ENCODE assay signal across 22 cellular contexts in genomic region chr2:231250698-231251097, GRCh38.
"Had no signal": no experiment of that assay in that cellular context is flagged by ENCODE, and none has a peak within 500 bp of the region (broad histone marks: within the 10 kb centered on the region; RNA-seq: fewer than 3 reads in every experiment).

No MANE protein-coding gene starts in this region.

- H3K9me3 ChIP-seq: gastrocnemius medialis, lower lobe of right lung, prostate gland, right atrium auricular region, sigmoid colon, thoracic aorta, tibial nerve, upper lobe of left lung had no signal

- H3K4me3 Mint-ChIP-seq: endodermal cell; natural killer cell; stimulated activated effector memory CD8-positive, alpha-beta T cell treated with anti-CD3 and anti-CD28 coated beads, Interleukin-12 subunit alpha, Interleukin-12 subunit beta, amount 100 ng/mL, for 72 hours; stimulated activated naive CD8-positive, alpha-beta T cell treated with anti-CD3 and anti-CD28 coated beads, Interleukin-15, Interleukin-2, amounts not matched to agents 100 ng/mL and 50 ng/mL, for 24 hours had no signal

- H3K27me3 Mint-ChIP-seq: stimulated activated naive CD8-positive, alpha-beta T cell treated with anti-CD3 and anti-CD28 coated beads, Interleukin-15, Interleukin-2, amounts not matched to agents 100 ng/mL and 50 ng/mL, for 24 hours had no signal

- H3K4me1 Mint-ChIP-seq: endodermal cell; natural killer cell; stimulated activated effector memory CD8-positive, alpha-beta T cell treated with anti-CD3 and anti-CD28 coated beads, Interleukin-12 subunit alpha, Interleukin-12 subunit beta, amount 100 ng/mL, for 72 hours had no signal

- H3K4me1 ChIP-seq: gastrocnemius medialis, parathyroid adenoma, prostate gland, right atrium auricular region had no signal

- H3K36me3 ChIP-seq: gastrocnemius medialis, lower lobe of right lung, prostate gland, right atrium auricular region, upper lobe of left lung had no signal

- H3K27me3 ChIP-seq: gastrocnemius medialis, right atrium auricular region, sigmoid colon, tibial nerve, upper lobe of left lung had no signal

- DNase-seq: effector CD8-positive, alpha-beta T cell; endodermal cell; gastrocnemius medialis; left ventricle myocardium superior; lower lobe of right lung; natural killer cell; occipital lobe; sigmoid colon; stimulated activated CD4-positive, alpha-beta T cell treated with anti-CD3 and anti-CD28 coated beads, Interleukin-2, amount 100 ng/mL, for 24 hours; stimulated activated CD4-positive, alpha-beta T cell treated with anti-CD3 and anti-CD28 coated beads, Interleukin-4, amount 100 ng/mL, for 24 hours; upper lobe of left lung had no signal

- H3K27ac ChIP-seq: epithelial cell of prostate, gastrocnemius medialis, lower lobe of right lung, parathyroid adenoma, prostate gland, right atrium auricular region, sigmoid colon, thoracic aorta, tibial nerve had no signal

- H3K27ac Mint-ChIP-seq: natural killer cell; stimulated activated effector memory CD8-positive, alpha-beta T cell treated with anti-CD3 and anti-CD28 coated beads, Interleukin-12 subunit alpha, Interleukin-12 subunit beta, amount 100 ng/mL, for 72 hours; stimulated activated naive CD8-positive, alpha-beta T cell treated with anti-CD3 and anti-CD28 coated beads, Interleukin-15, Interleukin-2, amounts not matched to agents 100 ng/mL and 50 ng/mL, for 24 hours had no signal

- FAIRE-seq: colon, urothelium cell line had no signal

- H3K36me3 Mint-ChIP-seq: natural killer cell; stimulated activated effector memory CD8-positive, alpha-beta T cell treated with anti-CD3 and anti-CD28 coated beads, Interleukin-12 subunit alpha, Interleukin-12 subunit beta, amount 100 ng/mL, for 72 hours had no signal

- H3K4me3 ChIP-seq: gastrocnemius medialis, lower lobe of right lung, prostate gland, right atrium auricular region, sigmoid colon, thoracic aorta, tibial nerve, upper lobe of left lung had no signal

- H3K9me3 Mint-ChIP-seq: natural killer cell; stimulated activated effector memory CD8-positive, alpha-beta T cell treated with anti-CD3 and anti-CD28 coated beads, Interleukin-12 subunit alpha, Interleukin-12 subunit beta, amount 100 ng/mL, for 72 hours; stimulated activated naive CD8-positive, alpha-beta T cell treated with anti-CD3 and anti-CD28 coated beads, Interleukin-15, Interleukin-2, amounts not matched to agents 100 ng/mL and 50 ng/mL, for 24 hours had no signal

- ATAC-seq: esophagus mucosa; gastrocnemius medialis; left ventricle myocardium superior; lower lobe of right lung; natural killer cell; stimulated activated effector memory CD8-positive, alpha-beta T cell treated with anti-CD3 and anti-CD28 coated beads, Interleukin-12 subunit alpha, Interleukin-12 subunit beta, amount 100 ng/mL, for 72 hours had no signal
